19 cellular contexts compared by ENCODE assay signal in genomic region chr1:14371806-14372497, GRCh38.
"Had no signal": no experiment of that assay in that cellular context is flagged by ENCODE, and none has a peak within 500 bp of the region (broad histone marks: within the 10 kb centered on the region; RNA-seq: fewer than 3 reads in every experiment).

No MANE protein-coding gene starts in this region.

- H3K9me3 Mint-ChIP-seq: activated CD4-positive, alpha-beta memory T cell treated with anti-CD3 and anti-CD28 coated beads for 36 hours; activated naive CD4-positive, alpha-beta T cell treated with anti-CD3 and anti-CD28 coated beads for 36 hours; activated naive CD8-positive, alpha-beta T cell treated with anti-CD3 and anti-CD28 coated beads, Interleukin-2, amount 50 U/mL, for 24 hours; activated T-helper 2 cell treated with anti-CD3 and anti-CD28 coated beads, Interferon-gamma antibody, Interleukin-2, Interleukin-4, amounts not matched to agents 10 μg/mL and 5 μg/mL and 100 μg/mL, durations not matched to agents 14 hours and 24 hours and 36 hours; mesothelial cell of epicardium; nephron progenitor cell had no signal

- ATAC-seq: activated CD8-positive, alpha-beta memory T cell treated with anti-CD3 and anti-CD28 coated beads, Interleukin-2, amount 10 ng/mL, durations not matched to agents 7 days and 5 days; activated naive CD8-positive, alpha-beta T cell treated with anti-CD3 and anti-CD28 coated beads, Interleukin-2, amount 50 U/mL, for 24 hours; right cardiac atrium had no signal

- H3K36me3 ChIP-seq: prostate gland, tibial nerve, vagina had no signal

- H3K4me3 ChIP-seq: prostate gland, tibial nerve, vagina had no signal

- H3K27ac Mint-ChIP-seq: activated CD4-positive, alpha-beta memory T cell treated with anti-CD3 and anti-CD28 coated beads for 36 hours; activated CD8-positive, alpha-beta memory T cell treated with anti-CD3 and anti-CD28 coated beads, Interleukin-2, amount 10 ng/mL, durations not matched to agents 7 days and 5 days; activated naive CD4-positive, alpha-beta T cell treated with anti-CD3 and anti-CD28 coated beads for 36 hours; activated naive CD8-positive, alpha-beta T cell treated with anti-CD3 and anti-CD28 coated beads, Interleukin-2, amount 50 U/mL, for 24 hours; activated T-helper 2 cell treated with anti-CD3 and anti-CD28 coated beads, Interferon-gamma antibody, Interleukin-2, Interleukin-4, amounts not matched to agents 10 μg/mL and 5 μg/mL and 100 μg/mL, durations not matched to agents 14 hours and 24 hours and 36 hours; mesothelial cell of epicardium; nephron progenitor cell had no signal

- H3K27me3 ChIP-seq: tibial nerve, vagina had no signal

- H3K4me1 ChIP-seq: prostate gland, tibial nerve had no signal

- H3K36me3 Mint-ChIP-seq: activated CD4-positive, alpha-beta memory T cell treated with anti-CD3 and anti-CD28 coated beads for 36 hours; activated CD8-positive, alpha-beta memory T cell treated with anti-CD3 and anti-CD28 coated beads, Interleukin-2, amount 10 ng/mL, durations not matched to agents 7 days and 5 days; mesothelial cell of epicardium had no signal

- H3K4me1 Mint-ChIP-seq: activated CD8-positive, alpha-beta memory T cell treated with anti-CD3 and anti-CD28 coated beads, Interleukin-2, amount 10 ng/mL, durations not matched to agents 7 days and 5 days; activated naive CD8-positive, alpha-beta T cell treated with anti-CD3 and anti-CD28 coated beads, Interleukin-2, amount 50 U/mL, for 24 hours; mesothelial cell of epicardium had no signal

- DNase-seq: activated CD4-positive, alpha-beta memory T cell treated with anti-CD3 and anti-CD28 coated beads for 36 hours; activated CD4-positive, alpha-beta T cell treated with anti-CD3 and anti-CD28 coated beads for 1 hour; activated CD8-positive, alpha-beta memory T cell treated with anti-CD3 and anti-CD28 coated beads, Interleukin-2, amount 10 ng/mL, durations not matched to agents 7 days and 5 days; activated naive CD4-positive, alpha-beta T cell treated with anti-CD3 and anti-CD28 coated beads for 36 hours; activated naive CD8-positive, alpha-beta T cell treated with anti-CD3 and anti-CD28 coated beads, Interleukin-2, amount 50 U/mL, for 24 hours; activated T-cell treated with anti-CD3 and anti-CD28 coated beads, Interleukin-2, amount 50 U/mL, for 1 hour; nephron progenitor cell; right cardiac atrium; small intestine; stimulated activated CD4-positive, alpha-beta T cell treated with anti-CD3 and anti-CD28 coated beads, Interleukin-4, amount 100 ng/mL, for 24 hours; stimulated activated naive CD4-positive, alpha-beta T cell; substantia nigra; T-helper 1 cell had no signal

- H3K27me3 Mint-ChIP-seq: activated CD8-positive, alpha-beta memory T cell treated with anti-CD3 and anti-CD28 coated beads, Interleukin-2, amount 10 ng/mL, durations not matched to agents 7 days and 5 days had no signal

- H3K27ac ChIP-seq: prostate gland, tibial nerve, vagina, VCaP had no signal

- H3K9me3 ChIP-seq: prostate gland, tibial nerve, vagina had no signal

- H3K4me3 Mint-ChIP-seq: activated CD4-positive, alpha-beta memory T cell treated with anti-CD3 and anti-CD28 coated beads for 36 hours; activated CD8-positive, alpha-beta memory T cell treated with anti-CD3 and anti-CD28 coated beads, Interleukin-2, amount 10 ng/mL, durations not matched to agents 7 days and 5 days; activated naive CD4-positive, alpha-beta T cell treated with anti-CD3 and anti-CD28 coated beads for 36 hours; activated naive CD8-positive, alpha-beta T cell treated with anti-CD3 and anti-CD28 coated beads, Interleukin-2, amount 50 U/mL, for 24 hours; mesothelial cell of epicardium; nephron progenitor cell had no signal
